Comparison of ENCODE assay signal across 35 cellular contexts in the genomic region with DNA sequence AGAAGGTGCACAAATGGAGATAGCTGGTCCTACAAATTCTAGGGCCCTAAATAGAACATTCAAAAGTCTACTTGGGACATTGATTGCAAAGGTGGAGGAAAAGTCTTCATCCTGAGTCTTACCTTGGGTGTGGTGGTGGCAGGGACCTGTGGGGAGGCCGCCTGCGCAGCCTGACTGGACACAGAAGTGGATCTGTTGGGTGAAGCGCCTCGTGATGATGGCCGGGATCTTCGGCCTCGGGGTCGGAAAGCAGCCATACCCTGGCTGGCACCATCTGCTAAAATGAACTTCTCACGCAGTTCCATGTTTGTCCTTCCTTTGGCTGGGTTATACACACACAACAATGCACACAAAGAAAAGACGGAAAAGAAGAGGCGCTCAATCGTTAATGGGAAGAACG.
"Had no signal": no experiment of that assay in that cellular context is flagged by ENCODE, and none has a peak within 500 bp of the region (broad histone marks: within the 10 kb centered on the region; RNA-seq: fewer than 3 reads in every experiment).

No MANE protein-coding gene starts in this region.

- H3K27me3 Mint-ChIP-seq: activated B cell treated with CpG ODN at 0.5 μM for 24 hours; activated CD4-positive, alpha-beta memory T cell treated with anti-CD3 and anti-CD28 coated beads for 36 hours; activated CD4-positive, alpha-beta T cell treated with anti-CD3 and anti-CD28 coated beads, Interleukin-2, amount 10 ng/mL, durations not matched to agents 24 days and 14 days; activated CD8-positive, alpha-beta T cell treated with anti-CD3 and anti-CD28 coated beads for 36 hours; activated naive CD8-positive, alpha-beta T cell treated with anti-CD3 and anti-CD28 coated beads for 36 hours; activated T-helper 17 cell treated with anti-CD3 and anti-CD28 coated beads, Interleukin-2, amount 50 U/mL, for 72 hours had no signal

- H3K27me3 ChIP-seq: adrenal gland, body of pancreas, brain microvascular endothelial cell, breast epithelium had no signal

- H3K9me3 Mint-ChIP-seq: activated B cell treated with CpG ODN at 0.5 μM for 24 hours; activated CD4-positive, alpha-beta memory T cell treated with anti-CD3 and anti-CD28 coated beads for 36 hours; activated CD4-positive, alpha-beta T cell treated with anti-CD3 and anti-CD28 coated beads, Interleukin-2, amount 10 ng/mL, durations not matched to agents 24 days and 14 days; activated CD8-positive, alpha-beta T cell treated with anti-CD3 and anti-CD28 coated beads for 36 hours; activated naive CD4-positive, alpha-beta T cell treated with anti-CD3 and anti-CD28 coated beads for 36 hours; activated naive CD4-positive, alpha-beta T cell treated with anti-CD3 and anti-CD28 coated beads, Interleukin-2, amount 50 U/mL, for 72 hours; activated naive CD8-positive, alpha-beta T cell treated with anti-CD3 and anti-CD28 coated beads for 36 hours; activated T-cell treated with anti-CD3 and anti-CD28 coated beads, Interleukin-2, amount 50 U/mL, for 4 hours; activated T-cell treated with anti-CD3 and anti-CD28 coated beads, Interleukin-2, amount 50 U/mL, for 72 hours; activated T-helper 1 cell treated with anti-CD3 and anti-CD28 coated beads, Interleukin-12 subunit alpha, Interleukin-12 subunit beta, Interleukin-2, Interleukin-4 antibody, amounts not matched to agents 30 ng/mL and 10 ng/mL and 1 ng/mL, durations not matched to agents 14 hours and 24 hours and 36 hours; activated T-helper 17 cell treated with anti-CD3 and anti-CD28 coated beads, Interleukin-2, amount 50 U/mL, for 72 hours; T-helper 1 cell treated with Interleukin-12 subunit alpha and Interleukin-12 subunit beta and Interleukin-4 antibody, amounts not matched to agents 30 μg/mL and 1 μg/mL, for 36 hours; T-helper 2 cell treated with Interferon-gamma antibody and Interleukin-4, amounts not matched to agents 5 μg/mL and 100 μg/mL, for 36 hours had no signal

- H3K4me1 ChIP-seq: adrenal gland, body of pancreas, breast epithelium had no signal

- H3K36me3 Mint-ChIP-seq: activated CD4-positive, alpha-beta memory T cell treated with anti-CD3 and anti-CD28 coated beads for 36 hours; activated naive CD8-positive, alpha-beta T cell treated with anti-CD3 and anti-CD28 coated beads for 36 hours had no signal

- H3K27ac ChIP-seq: adrenal gland, body of pancreas, brain microvascular endothelial cell, breast epithelium, VCaP had no signal

- H3K9me3 ChIP-seq: adrenal gland, body of pancreas, breast epithelium had no signal

- ATAC-seq: activated CD8-positive, alpha-beta T cell treated with anti-CD3 and anti-CD28 coated beads for 36 hours; activated naive CD4-positive, alpha-beta T cell treated with anti-CD3 and anti-CD28 coated beads, Interleukin-2, amount 50 U/mL, for 72 hours; activated T-cell treated with anti-CD3 and anti-CD28 coated beads, Interleukin-2, amount 50 U/mL, for 4 hours; activated T-cell treated with anti-CD3 and anti-CD28 coated beads, Interleukin-2, amount 50 U/mL, for 72 hours; activated T-helper 17 cell treated with anti-CD3 and anti-CD28 coated beads, Interleukin-2, amount 50 U/mL, for 72 hours; body of pancreas had no signal

- DNase-seq: activated B cell treated with CpG ODN at 0.5 μM for 24 hours; activated CD4-positive, alpha-beta memory T cell treated with anti-CD3 and anti-CD28 coated beads for 36 hours; activated CD4-positive, alpha-beta T cell treated with anti-CD3 and anti-CD28 coated beads for 4 hours; activated CD4-positive, alpha-beta T cell treated with anti-CD3 and anti-CD28 coated beads, Interleukin-2, amount 10 ng/mL, durations not matched to agents 24 days and 14 days; activated CD4-positive, alpha-beta T cell treated with anti-CD3 and anti-CD28 coated beads, Interleukin-2, amount 50 U/mL, for 1 hour; activated CD4-positive, alpha-beta T cell treated with anti-CD3 and anti-CD28 coated beads, Interleukin-2, amount 50 U/mL, for 4 hours; activated CD4-positive, CD25-positive, alpha-beta regulatory T cell treated with anti-CD3 and anti-CD28 coated beads, Interleukin-2, amount 50 U/mL, for 72 hours; activated CD8-positive, alpha-beta memory T cell treated with anti-CD3 and anti-CD28 coated beads, Interleukin-2, amount 50 U/mL, for 4 hours; activated CD8-positive, alpha-beta T cell treated with anti-CD3 and anti-CD28 coated beads for 36 hours; activated effector memory CD4-positive, alpha-beta T cell treated with anti-CD3 and anti-CD28 coated beads, Interleukin-2, amount 50 U/mL, for 16 hours; activated gamma-delta T cell treated with Interleukin-2 at 50 U/mL for 16 hours; activated naive CD4-positive, alpha-beta T cell; activated naive CD4-positive, alpha-beta T cell treated with anti-CD3 and anti-CD28 coated beads for 36 hours; activated naive CD4-positive, alpha-beta T cell treated with anti-CD3 and anti-CD28 coated beads, Interleukin-2, amount 50 U/mL, for 16 hours; activated naive CD8-positive, alpha-beta T cell treated with anti-CD3 and anti-CD28 coated beads for 36 hours; activated T-cell treated with anti-CD3 and anti-CD28 coated beads for 4 hours; activated T-cell treated with anti-CD3 and anti-CD28 coated beads, Interleukin-2, amount 50 U/mL, for 1 hour; activated T-cell treated with anti-CD3 and anti-CD28 coated beads, Interleukin-2, amount 50 U/mL, for 4 hours; activated T-cell treated with anti-CD3 and anti-CD28 coated beads, Interleukin-2, amount 50 U/mL, for 72 hours; adrenal gland; amniotic stem cell; aorta; body of pancreas; brain microvascular endothelial cell; central memory CD4-positive, alpha-beta T cell; T-helper 1 cell; T-helper 2 cell; T-helper 9 cell had no signal

- H3K27ac Mint-ChIP-seq: activated B cell treated with CpG ODN at 0.5 μM for 24 hours; activated CD4-positive, alpha-beta memory T cell treated with anti-CD3 and anti-CD28 coated beads for 36 hours; activated CD4-positive, alpha-beta T cell treated with anti-CD3 and anti-CD28 coated beads, Interleukin-2, amount 10 ng/mL, durations not matched to agents 24 days and 14 days; activated CD8-positive, alpha-beta T cell treated with anti-CD3 and anti-CD28 coated beads for 36 hours; activated naive CD4-positive, alpha-beta T cell treated with anti-CD3 and anti-CD28 coated beads for 36 hours; activated naive CD4-positive, alpha-beta T cell treated with anti-CD3 and anti-CD28 coated beads, Interleukin-2, amount 50 U/mL, for 72 hours; activated naive CD8-positive, alpha-beta T cell treated with anti-CD3 and anti-CD28 coated beads for 36 hours; activated T-cell treated with anti-CD3 and anti-CD28 coated beads, Interleukin-2, amount 50 U/mL, for 72 hours; activated T-helper 1 cell treated with anti-CD3 and anti-CD28 coated beads, Interleukin-12 subunit alpha, Interleukin-12 subunit beta, Interleukin-2, Interleukin-4 antibody, amounts not matched to agents 30 ng/mL and 10 ng/mL and 1 ng/mL, durations not matched to agents 14 hours and 24 hours and 36 hours; activated T-helper 17 cell treated with anti-CD3 and anti-CD28 coated beads, Interleukin-2, amount 50 U/mL, for 72 hours; T-helper 1 cell treated with Interleukin-12 subunit alpha and Interleukin-12 subunit beta and Interleukin-4 antibody, amounts not matched to agents 30 μg/mL and 1 μg/mL, for 36 hours; T-helper 2 cell treated with Interferon-gamma antibody and Interleukin-4, amounts not matched to agents 5 μg/mL and 100 μg/mL, for 36 hours had no signal

- H3K4me3 ChIP-seq: adrenal gland, body of pancreas, breast epithelium had no signal

- H3K4me3 Mint-ChIP-seq: activated B cell treated with CpG ODN at 0.5 μM for 24 hours; activated CD4-positive, alpha-beta memory T cell treated with anti-CD3 and anti-CD28 coated beads for 36 hours; activated CD4-positive, alpha-beta T cell treated with anti-CD3 and anti-CD28 coated beads, Interleukin-2, amount 10 ng/mL, durations not matched to agents 24 days and 14 days; activated CD8-positive, alpha-beta T cell treated with anti-CD3 and anti-CD28 coated beads for 36 hours; activated naive CD4-positive, alpha-beta T cell treated with anti-CD3 and anti-CD28 coated beads for 36 hours; activated naive CD8-positive, alpha-beta T cell treated with anti-CD3 and anti-CD28 coated beads for 36 hours; activated T-cell treated with anti-CD3 and anti-CD28 coated beads, Interleukin-2, amount 50 U/mL, for 4 hours; activated T-cell treated with anti-CD3 and anti-CD28 coated beads, Interleukin-2, amount 50 U/mL, for 72 hours; activated T-helper 1 cell treated with anti-CD3 and anti-CD28 coated beads, Interleukin-12 subunit alpha, Interleukin-12 subunit beta, Interleukin-2, Interleukin-4 antibody, amounts not matched to agents 30 ng/mL and 10 ng/mL and 1 ng/mL, durations not matched to agents 14 hours and 24 hours and 36 hours; activated T-helper 17 cell treated with anti-CD3 and anti-CD28 coated beads, Interleukin-2, amount 50 U/mL, for 72 hours; T-helper 1 cell treated with Interleukin-12 subunit alpha and Interleukin-12 subunit beta and Interleukin-4 antibody, amounts not matched to agents 30 μg/mL and 1 μg/mL, for 36 hours; T-helper 2 cell treated with Interferon-gamma antibody and Interleukin-4, amounts not matched to agents 5 μg/mL and 100 μg/mL, for 36 hours had no signal

- H3K4me1 Mint-ChIP-seq: activated B cell treated with CpG ODN at 0.5 μM for 24 hours; activated CD4-positive, alpha-beta T cell treated with anti-CD3 and anti-CD28 coated beads, Interleukin-2, amount 10 ng/mL, durations not matched to agents 24 days and 14 days had no signal
